ENCODE assay signal across 10 cellular contexts in the genomic region with DNA sequence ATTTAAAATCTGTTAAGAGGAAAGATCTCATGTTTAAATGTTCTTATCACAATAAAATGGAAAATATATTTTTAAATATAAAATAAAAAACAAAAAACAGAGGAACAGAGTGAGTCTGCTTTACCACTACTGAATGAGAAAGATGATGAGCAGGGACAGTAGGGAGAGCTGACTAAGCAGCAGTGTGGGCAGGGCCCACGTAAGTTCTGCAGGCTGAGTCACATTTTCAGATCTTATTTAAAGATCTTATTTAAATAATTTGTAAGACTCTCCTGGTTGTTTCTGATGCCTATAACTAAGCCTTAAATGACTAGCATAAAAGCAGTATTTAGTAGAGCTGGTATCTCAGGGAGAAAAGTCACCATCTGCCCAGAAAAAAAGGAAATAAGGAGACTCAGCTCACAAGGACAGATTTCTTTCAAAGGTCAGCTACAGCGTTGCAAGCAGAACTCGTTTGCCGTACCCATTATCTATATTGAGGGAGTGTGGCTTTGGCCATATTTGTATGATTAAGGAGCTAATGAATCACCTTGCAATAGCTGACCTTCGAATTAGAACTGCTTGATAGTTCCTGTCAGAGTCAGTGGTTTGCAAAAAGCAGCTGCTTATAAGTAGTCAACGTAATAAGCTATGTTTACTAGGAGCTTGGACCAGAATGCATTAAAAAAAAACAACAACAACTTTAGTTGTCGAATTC.
DNase-seq lines count a peak whose midpoint lies in the region; ATAC-seq and TF ChIP-seq lines count a peak whose summit lies in the region.
"Had no signal": no experiment of that assay in that cellular context is flagged by ENCODE, and none has a peak within 500 bp of the region (broad histone marks: within the 10 kb centered on the region; RNA-seq: fewer than 3 reads in every experiment).

No MANE protein-coding gene starts in this region.

- peaks cover 5% of the 10 kb centered on the region for H3F3A ChIP-seq in smooth muscle cell (ENCODE audit: low read depth)

- intact Hi-C loops in MCF 10A (cut with micrococcal nuclease) (loop anchor here (10.0 kb wide), 1 partner anchor 241 kb away; no protein-coding TSS in a partner anchor), breast epithelium (cut with DNase I; ENCODE audit: low total_unique reads) (no loop called here), tibial artery (cut with DNase I; ENCODE audit: low total_unique reads) (no loop called here), aorta (cut with DNase I) (no loop called here), cardiac septum (cut with DNase I) (no loop called here)

- no peaks in the 10 kb centered on the region for H4K20me1 ChIP-seq in smooth muscle cell (ENCODE audit: low read depth)

- H3K27me3 ChIP-seq in breast epithelium (no peaks in the 10 kb centered on the region), smooth muscle cell (ENCODE audit: low read depth) (no peaks in the 10 kb centered on the region), tibial artery (no peaks in the 10 kb centered on the region), aorta (ENCODE audit: control insufficient read depth in 1 of 2, insufficient read depth in 2 of 2, low read length in 1 of 2) (no peaks in the 10 kb centered on the region)

- peak overlapping the region; percentile 80 for H3K4me2 ChIP-seq in smooth muscle cell

- ATAC-seq in HG03045 (IDR thresholded peaks at IDR 0.05; ENCODE audit: unreplicated experiment) = peak; percentile 52
- no peak for ATAC-seq in aorta (ENCODE audit: low FRiP score)

- POLR2A ChIA-PET in MCF 10A (lab: Yijun Ruan, JAX) = interaction anchor here (0.6 to 1.1 kb wide), 3 partner anchors 21 to 374 kb away, joined by 3 read pairs; no protein-coding TSS in a partner anchor

- H3K9me3 Mint-ChIP-seq in MCF 10A (ENCODE audit: unreplicated experiment) = no peaks in the 10 kb centered on the region
- H3K9me3 Mint-ChIP-seq: CD14-positive monocyte had no signal

- H3K4me1 Mint-ChIP-seq in MCF 10A (ENCODE audit: insufficient read depth, unreplicated experiment) = peaks cover 8% of the 10 kb centered on the region
- H3K4me1 Mint-ChIP-seq: CD14-positive monocyte had no signal

- no peak overlapping the region for H3K27ac Mint-ChIP-seq in MCF 10A (ENCODE audit: low read depth, unreplicated experiment)
- H3K27ac Mint-ChIP-seq: CD14-positive monocyte had no signal

- CTCF ChIA-PET in MCF 10A (lab: Yijun Ruan, JAX) = interaction anchor here (0.7 to 2.0 kb wide), 7 partner anchors 9 to 271 kb away, joined by 3 to 6 read pairs (median 3); no protein-coding TSS in a partner anchor

- no peaks in the 10 kb centered on the region for H3K36me3 Mint-ChIP-seq in MCF 10A (ENCODE audit: insufficient read depth, unreplicated experiment)
- H3K36me3 Mint-ChIP-seq: CD14-positive monocyte had no signal

- no peaks in the 10 kb centered on the region for H3K27me3 Mint-ChIP-seq in MCF 10A (ENCODE audit: insufficient read depth, unreplicated experiment)

- no peaks in the 10 kb centered on the region for H3K4me1 ChIP-seq in breast epithelium
- no peaks in the 10 kb centered on the region for H3K4me1 ChIP-seq in smooth muscle cell (ENCODE audit: low read depth)
- H3K4me1 ChIP-seq in tibial artery = no peaks in the 10 kb centered on the region
- no peaks in the 10 kb centered on the region for H3K4me1 ChIP-seq in aorta (ENCODE audit: control insufficient read depth in 1 of 2, insufficient read depth in 2 of 2, low read length in 2 of 2)

- DNase-seq in MCF 10A (ENCODE audit: unreplicated experiment) (peak; percentile 22), breast epithelium (ENCODE audit: low spot score in 2 of 2) (no peak), amniotic stem cell (lab: John Stamatoyannopoulos, UW) (peak; percentile 37), smooth muscle cell (lab: John Stamatoyannopoulos, UW; ENCODE audit: unreplicated experiment) (no peak), tibial artery (no peak), aorta (no peak), cardiac septum (ENCODE audit: low spot score) (no peak)
- DNase-seq: central memory CD4-positive, alpha-beta T cell had no signal

- no peak overlapping the region for H3K4me3 ChIP-seq in breast epithelium
- H3K4me3 ChIP-seq in smooth muscle cell = peak overlapping the region; percentile 29
- no peak overlapping the region for H3K4me3 ChIP-seq in tibial artery
- no peak overlapping the region for H3K4me3 ChIP-seq in aorta (ENCODE audit: low read length in 2 of 2)

- H3K9ac ChIP-seq in smooth muscle cell (ENCODE audit: low read depth) = peak overlapping the region; percentile 60

- H3K36me3 ChIP-seq in breast epithelium = no peaks in the 10 kb centered on the region
- no peaks in the 10 kb centered on the region for H3K36me3 ChIP-seq in smooth muscle cell (ENCODE audit: low read depth)
- no peaks in the 10 kb centered on the region for H3K36me3 ChIP-seq in tibial artery
- H3K36me3 ChIP-seq in aorta (ENCODE audit: control insufficient read depth in 1 of 2, insufficient read depth in 2 of 2, low read length in 1 of 2) = no peaks in the 10 kb centered on the region

- WGBS in smooth muscle cell (ENCODE audit: low lambda C conversion rate) = 20% methylated on average over 7 of the region's 7 CpGs
- WGBS in aorta, 2 donors = 84 to 90% methylated on average over 7 of the region's 7 CpGs

- no peak for TF ChIP-seq POLR2A in breast epithelium (IDR thresholded peaks at IDR 0.05)

- H3K27ac ChIP-seq in breast epithelium = no peak overlapping the region
- H3K27ac ChIP-seq in smooth muscle cell (ENCODE audit: low read depth) = peak overlapping the region; percentile 82
- no peak overlapping the region for H3K27ac ChIP-seq in tibial artery
- no peak overlapping the region for H3K27ac ChIP-seq in aorta (ENCODE audit: low read depth in 1 of 2, low read length in 2 of 2)

- BruUV-seq in MCF 10A (replicated peaks; lab: Mats Ljungman, UMichigan) = no TSS peak

- no peaks in the 10 kb centered on the region for H3K79me2 ChIP-seq in smooth muscle cell (ENCODE audit: low read depth)

- no peak overlapping the region for H3K4me3 Mint-ChIP-seq in MCF 10A (ENCODE audit: unreplicated experiment)
- H3K4me3 Mint-ChIP-seq: CD14-positive monocyte had no signal

- TF ChIP-seq CTCF in MCF 10A (IDR thresholded peaks at IDR 0.05; ENCODE audit: unreplicated experiment) = no peak
- TF ChIP-seq CTCF in breast epithelium (IDR thresholded peaks at IDR 0.05) = no peak
- TF ChIP-seq CTCF in smooth muscle cell (IDR thresholded peaks at IDR 0.05; ENCODE audit: borderline replicate concordance, insufficient read depth, poor library complexity, severe bottlenecking) = no peak
- TF ChIP-seq CTCF in tibial artery (IDR thresholded peaks at IDR 0.05) = no peak

- H2AFZ ChIP-seq in smooth muscle cell (ENCODE audit: low read depth) = peak overlapping the region; percentile 72

- H3K9me3 ChIP-seq in breast epithelium (no peaks in the 10 kb centered on the region), smooth muscle cell (replicated peaks; ENCODE audit: low read depth) (no peaks in the 10 kb centered on the region), tibial artery (no peaks in the 10 kb centered on the region), aorta (ENCODE audit: control insufficient read depth, low read length) (no peaks in the 10 kb centered on the region)

Comparison
In these comparisons a context has a peak if more than half of its experiments do, and no peak if none do; other contexts are left out.
1. DNase-seq: peak in MCF 10A (single experiment) and amniotic stem cell (single experiment); none in breast epithelium (0 of 2), smooth muscle cell (single experiment), tibial artery (0 of 2), aorta (0 of 2) and cardiac septum (single experiment).